9 cellular contexts compared by ENCODE assay signal in the genomic region with DNA sequence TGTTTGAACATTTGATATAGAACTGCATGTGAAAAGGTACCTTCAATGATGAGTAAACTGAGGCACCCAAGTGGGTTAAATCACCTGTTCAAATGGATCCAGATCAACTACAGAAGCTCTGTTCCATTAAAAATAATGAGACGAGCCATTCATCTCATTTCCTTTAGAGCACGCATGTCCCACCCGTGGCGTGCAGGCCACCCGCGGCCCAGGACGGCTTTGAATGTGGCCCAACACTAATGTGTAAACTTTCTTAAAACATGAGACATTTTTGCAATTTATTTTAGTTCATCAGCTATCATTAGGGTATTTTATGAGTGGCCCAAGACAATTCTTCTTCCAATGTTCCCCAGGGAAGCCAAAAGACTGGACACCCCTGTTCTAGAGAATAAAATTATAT.
"Had no signal": no experiment of that assay in that cellular context is flagged by ENCODE, and none has a peak within 500 bp of the region (broad histone marks: within the 10 kb centered on the region; RNA-seq: fewer than 3 reads in every experiment).

No MANE protein-coding gene starts in this region.

- ATAC-seq: GM23338, HCT116 had no signal

- H3K27ac ChIP-seq: GM23248 had no signal

- H3K36me3 ChIP-seq: HAP-1 had no signal

- DNase-seq: GM23248, GOT3, H7, H9, HCEC 1CT, HFFc6 had no signal

- H3K4me3 ChIP-seq: GM23248, GM23338, HAP-1 had no signal

- H3K4me1 ChIP-seq: HAP-1 had no signal
